ENCODE assay signal across 23 cellular contexts in genomic region chr3:64039273-64039672, GRCh38. TPM values are rescaled to one million over a fixed set of nuclear protein-coding genes. Genes with fewer than 3 reads are reported as not detected.
DNase-seq lines count a peak whose midpoint lies in the region; ATAC-seq and TF ChIP-seq lines count a peak whose summit lies in the region.
"Had no signal": no experiment of that assay in that cellular context is flagged by ENCODE, and none has a peak within 500 bp of the region (broad histone marks: within the 10 kb centered on the region; RNA-seq: fewer than 3 reads in every experiment).

No MANE protein-coding gene starts in this region.

- H3K4me2 ChIP-seq in DOHH2 (ENCODE audit: low read length), result peak overlapping the region; percentile 92
- no peak overlapping the region for H3K4me2 ChIP-seq in smooth muscle cell
- H3K4me2 ChIP-seq: BLaER1, GM23338, KMS-11 had no signal

- peak overlapping the region; percentile 90 for H3K27ac ChIP-seq in DOHH2 (ENCODE audit: low read depth, low read length)
- peak overlapping the region; percentile 13 for H3K27ac ChIP-seq in SJSA1
- H3K27ac ChIP-seq in smooth muscle cell (ENCODE audit: low read depth), result peak overlapping the region; percentile 66
- H3K27ac ChIP-seq: BLaER1, KMS-11 had no signal

- H3K9ac ChIP-seq in smooth muscle cell (ENCODE audit: low read depth), result no peak overlapping the region
- H3K9ac ChIP-seq: BLaER1, KMS-11 had no signal

- H3K9me3 ChIP-seq in DOHH2 (ENCODE audit: control insufficient read depth, insufficient read depth, low read length) (peaks cover 3% of the 10 kb centered on the region; the same call in 1 of the 2 replicates), SJSA1 (replicated peaks) (peaks cover 3% of the 10 kb centered on the region; the same call in 1 of the 2 replicates), smooth muscle cell (replicated peaks; ENCODE audit: low read depth) (no peaks in the 10 kb centered on the region)
- H3K9me3 ChIP-seq: HAP-1 had no signal

- TF ChIP-seq CTCF in DOHH2 (IDR thresholded peaks at IDR 0.05; ENCODE audit: low read depth, low read length, poor library complexity, severe bottlenecking) (no peak), smooth muscle cell (IDR thresholded peaks at IDR 0.05; ENCODE audit: borderline replicate concordance, insufficient read depth, poor library complexity, severe bottlenecking) (no peak)

- H3K36me3 ChIP-seq in DOHH2 (ENCODE audit: control insufficient read depth, low read length) (no peaks in the 10 kb centered on the region), SJSA1 (no peaks in the 10 kb centered on the region), smooth muscle cell (ENCODE audit: low read depth) (no peaks in the 10 kb centered on the region)
- H3K36me3 ChIP-seq: BLaER1, HAP-1 had no signal

- H3K4me3 ChIP-seq in DOHH2 (ENCODE audit: low read length) (peak overlapping the region; percentile 58), SJSA1 (no peak overlapping the region), smooth muscle cell (no peak overlapping the region)
- H3K4me3 ChIP-seq: BLaER1, GM23338, HAP-1 had no signal

- peak overlapping the region; percentile 38 for H2AFZ ChIP-seq in smooth muscle cell (ENCODE audit: low read depth)

- H3F3A ChIP-seq in DOHH2 (ENCODE audit: control insufficient read depth, insufficient read depth) (peaks cover 18% of the 10 kb centered on the region), smooth muscle cell (ENCODE audit: low read depth) (peaks cover 9% of the 10 kb centered on the region)

- ATAC-seq in GM18868 (IDR thresholded peaks at IDR 0.05; ENCODE audit: unreplicated experiment), result peak; percentile 47
- ATAC-seq: GM23338 had no signal

- DNase-seq in SJSA1 (ENCODE audit: low read depth in 1 of 2, low spot score in 2 of 2) (no peak), smooth muscle cell (lab: John Stamatoyannopoulos, UW; ENCODE audit: unreplicated experiment) (no peak), AG08395 (ENCODE audit: low spot score) (no peak), SW480 (ENCODE audit: low spot score) (no peak), posterior cingulate gyrus (no peak)
- DNase-seq: CD4-positive, alpha-beta T cell; COR-L47; DMS 273 treated with DMSO at 0.1 percent for 48 hours; GDM1; NCI-H1105; NCI-H146; NCI-H2029; NCI-H226; NCI-H510A treated with DMSO at 0.1 percent for 48 hours; NCI-H748 treated with DMSO at 0.1 percent for 48 hours; SHP77 treated with DMSO at 0.1 percent for 48 hours; T-helper 1 cell had no signal

- H3K4me1 ChIP-seq in DOHH2 (ENCODE audit: control insufficient read depth, low read length) (peaks cover 42% of the 10 kb centered on the region), SJSA1 (replicated peaks) (peaks cover 27% of the 10 kb centered on the region), smooth muscle cell (ENCODE audit: low read depth) (no peaks in the 10 kb centered on the region)
- H3K4me1 ChIP-seq: BLaER1, HAP-1 had no signal

- H3K9me2 ChIP-seq in DOHH2 (replicated peaks; ENCODE audit: control insufficient read depth, low read length), result no peaks in the 10 kb centered on the region

- H3K27me3 ChIP-seq in DOHH2 (ENCODE audit: control insufficient read depth, low read length) (no peaks in the 10 kb centered on the region), SJSA1 (replicated peaks) (no peaks in the 10 kb centered on the region), smooth muscle cell (ENCODE audit: low read depth) (no peaks in the 10 kb centered on the region)
- H3K27me3 ChIP-seq: BLaER1 had no signal

- intact Hi-C loops in posterior cingulate gyrus (cut with DNase I), result no loop called here

- H4K20me1 ChIP-seq in DOHH2 (ENCODE audit: control insufficient read depth, insufficient read depth, low read depth, low read length), result no peaks in the 10 kb centered on the region
- H4K20me1 ChIP-seq in smooth muscle cell (ENCODE audit: low read depth), result no peaks in the 10 kb centered on the region
- H4K20me1 ChIP-seq: BLaER1 had no signal

- H3K79me2 ChIP-seq in DOHH2 (ENCODE audit: control insufficient read depth, low read length) (no peaks in the 10 kb centered on the region), smooth muscle cell (ENCODE audit: low read depth) (no peaks in the 10 kb centered on the region)

- WGBS in smooth muscle cell (ENCODE audit: low lambda C conversion rate), result 75% methylated on average over 2 of the region's 2 CpGs

RNA-seq across cellular contexts. Expression of gene PSMD6, which starts 16.0 kb away (rescaled TPM):
- total RNA-seq in SJSA1 (2014; rRNA removed; shearing (Covaris generic)), result 135 and 139 TPM in 2 replicates
- total RNA-seq in smooth muscle cell, result 109 and 113 TPM in 2 replicates
- 116 and 119 TPM in 2 replicates for polyA plus RNA-seq in smooth muscle cell

Comparison
In these comparisons a context has a peak if more than half of its experiments do, and no peak if none do; other contexts are left out.
1. H3K27ac ChIP-seq: peak in every context shown above with its lines; median percentile 90 in DOHH2; 66 in smooth muscle cell; 13 in SJSA1.